Comparison of ENCODE assay signal across 9 cellular contexts in genomic region chr3:71109241-71109976, GRCh38.
DNase-seq lines count a peak whose midpoint lies in the region; ATAC-seq and TF ChIP-seq lines count a peak whose summit lies in the region.
"Had no signal": no experiment of that assay in that cellular context is flagged by ENCODE, and none has a peak within 500 bp of the region (broad histone marks: within the 10 kb centered on the region; RNA-seq: fewer than 3 reads in every experiment).

No MANE protein-coding gene starts in this region.

- POLR2A ChIA-PET in activated CD4-positive, alpha-beta memory T cell treated with anti-CD3 and anti-CD28 coated beads for 36 hours (lab: Charles Lee): interaction anchor here (0.9 to 1.0 kb wide), 2 partner anchors 11 to 45 kb away, joined by 3 read pairs; no protein-coding TSS in a partner anchor
- POLR2A ChIA-PET in activated CD4-positive, alpha-beta memory T cell treated with anti-CD3 and anti-CD28 coated beads, Interleukin-2, amount 10 ng/mL, durations not matched to agents 7 days and 5 days (lab: Charles Lee): interaction anchor here (1.0 kb wide), 1 partner anchor 19 kb away, joined by 3 read pairs; no protein-coding TSS in a partner anchor

- ATAC-seq in activated T-helper 17 cell treated with anti-CD3 and anti-CD28 coated beads, Interleukin-2, amount 50 U/mL, for 72 hours (replicated peaks): peak; percentile 64
- ATAC-seq in gastroesophageal sphincter (peak; percentile 18), HG02678 (IDR thresholded peaks at IDR 0.05; ENCODE audit: unreplicated experiment) (no peak), HG02798 (IDR thresholded peaks at IDR 0.05; ENCODE audit: poor library complexity, unreplicated experiment) (no peak)

- TF ChIP-seq POLR2A in gastroesophageal sphincter (IDR thresholded peaks at IDR 0.05) (no peak), stomach (IDR thresholded peaks at IDR 0.05) (no peak)

- intact Hi-C loops in activated CD4-positive, alpha-beta memory T cell treated with anti-CD3 and anti-CD28 coated beads for 36 hours (cut with micrococcal nuclease): loop anchor here (1.0 kb wide), 2 partner anchors 9 to 20 kb away; no protein-coding TSS in a partner anchor
- intact Hi-C loops in stomach (cut with DNase I; ENCODE audit: low total_unique reads): no loop called here

- H3K4me3 Mint-ChIP-seq in activated CD4-positive, alpha-beta memory T cell treated with anti-CD3 and anti-CD28 coated beads for 36 hours: peak overlapping the region; percentile 38
- no peak overlapping the region for H3K4me3 Mint-ChIP-seq in activated CD4-positive, alpha-beta memory T cell treated with anti-CD3 and anti-CD28 coated beads, Interleukin-2, amount 10 ng/mL, durations not matched to agents 7 days and 5 days
- peak overlapping the region; percentile 68 for H3K4me3 Mint-ChIP-seq in activated T-helper 17 cell treated with anti-CD3 and anti-CD28 coated beads, Interleukin-2, amount 50 U/mL, for 72 hours

- peak overlapping the region in 1 of 2 donors; percentile 3 for H3K4me3 ChIP-seq in gastroesophageal sphincter
- no peak overlapping the region for H3K4me3 ChIP-seq in stomach

- H3K9me3 Mint-ChIP-seq in activated CD4-positive, alpha-beta memory T cell treated with anti-CD3 and anti-CD28 coated beads for 36 hours: no peaks in the 10 kb centered on the region
- H3K9me3 Mint-ChIP-seq in activated CD4-positive, alpha-beta memory T cell treated with anti-CD3 and anti-CD28 coated beads, Interleukin-2, amount 10 ng/mL, durations not matched to agents 7 days and 5 days: no peaks in the 10 kb centered on the region
- H3K9me3 Mint-ChIP-seq in activated T-helper 17 cell treated with anti-CD3 and anti-CD28 coated beads, Interleukin-2, amount 50 U/mL, for 72 hours: no peaks in the 10 kb centered on the region

- H3K27ac ChIP-seq in gastroesophageal sphincter: peak overlapping the region; percentile 77 to 88 (median 81)
- peak overlapping the region in 4 of 5 donors; percentile 11 to 84 (median 70) for H3K27ac ChIP-seq in stomach

- TF ChIP-seq CTCF in gastroesophageal sphincter (IDR thresholded peaks at IDR 0.05): no peak
- TF ChIP-seq CTCF in stomach (IDR thresholded peaks at IDR 0.05): no peak

- no peaks in the 10 kb centered on the region for H3K9me3 ChIP-seq in gastroesophageal sphincter
- no peaks in the 10 kb centered on the region for H3K9me3 ChIP-seq in stomach

- H3K4me1 Mint-ChIP-seq in activated CD4-positive, alpha-beta memory T cell treated with anti-CD3 and anti-CD28 coated beads for 36 hours (ENCODE audit: low read depth): peaks cover 84% of the 10 kb centered on the region
- peaks cover 45% of the 10 kb centered on the region for H3K4me1 Mint-ChIP-seq in activated CD4-positive, alpha-beta memory T cell treated with anti-CD3 and anti-CD28 coated beads, Interleukin-2, amount 10 ng/mL, durations not matched to agents 7 days and 5 days
- peaks cover 57% of the 10 kb centered on the region for H3K4me1 Mint-ChIP-seq in activated T-helper 17 cell treated with anti-CD3 and anti-CD28 coated beads, Interleukin-2, amount 50 U/mL, for 72 hours

- H3K27me3 Mint-ChIP-seq in activated CD4-positive, alpha-beta memory T cell treated with anti-CD3 and anti-CD28 coated beads for 36 hours: no peaks in the 10 kb centered on the region
- no peaks in the 10 kb centered on the region for H3K27me3 Mint-ChIP-seq in activated CD4-positive, alpha-beta memory T cell treated with anti-CD3 and anti-CD28 coated beads, Interleukin-2, amount 10 ng/mL, durations not matched to agents 7 days and 5 days
- no peaks in the 10 kb centered on the region for H3K27me3 Mint-ChIP-seq in activated T-helper 17 cell treated with anti-CD3 and anti-CD28 coated beads, Interleukin-2, amount 50 U/mL, for 72 hours

- peaks cover 33 to 100% (median 33%) of the 10 kb centered on the region in 3 donors for H3K4me1 ChIP-seq in gastroesophageal sphincter
- H3K4me1 ChIP-seq in stomach: peaks cover 33 to 98% (median 67%) of the 10 kb centered on the region in 4 donors

- CTCF ChIA-PET in activated CD4-positive, alpha-beta memory T cell treated with anti-CD3 and anti-CD28 coated beads for 36 hours (lab: Charles Lee): interaction anchor here (1.5 kb wide), 1 partner anchor 13 kb away, joined by 4 read pairs; no protein-coding TSS in a partner anchor
- CTCF ChIA-PET in activated CD4-positive, alpha-beta memory T cell treated with anti-CD3 and anti-CD28 coated beads, Interleukin-2, amount 10 ng/mL, durations not matched to agents 7 days and 5 days (lab: Charles Lee): no interaction called here

- TF ChIP-seq EP300 in gastroesophageal sphincter (IDR thresholded peaks at IDR 0.05): no peak
- TF ChIP-seq EP300 in stomach (IDR thresholded peaks at IDR 0.05): no peak

- no peak for DNase-seq in activated CD4-positive, alpha-beta memory T cell treated with anti-CD3 and anti-CD28 coated beads for 36 hours
- DNase-seq in activated CD4-positive, alpha-beta memory T cell treated with anti-CD3 and anti-CD28 coated beads, Interleukin-2, amount 10 ng/mL, durations not matched to agents 7 days and 5 days: no peak
- DNase-seq in stomach: no peak
- DNase-seq in SKM-1 (lab: John Stamatoyannopoulos, UW; ENCODE audit: unreplicated experiment): no peak
- DNase-seq: activated naive CD4-positive, alpha-beta T cell had no signal

- peaks cover 0 to 16% of the 10 kb centered on the region in 2 donors for H3K36me3 ChIP-seq in gastroesophageal sphincter
- H3K36me3 ChIP-seq in stomach: peaks cover 10 to 49% (median 22%) of the 10 kb centered on the region in 4 donors

- WGBS in gastroesophageal sphincter (ENCODE audit: low coverage in 1 of 2), 2 donors: 37 to 40% methylated on average over 5 to 8 of the region's 8 CpGs
- 53 to 73% (median 62%) methylated on average over 8 of the region's 8 CpGs for whole genome bisulfite sequencing in stomach, 5 donors

- peak overlapping the region; percentile 73 for H3K27ac Mint-ChIP-seq in activated CD4-positive, alpha-beta memory T cell treated with anti-CD3 and anti-CD28 coated beads for 36 hours
- no peak overlapping the region for H3K27ac Mint-ChIP-seq in activated CD4-positive, alpha-beta memory T cell treated with anti-CD3 and anti-CD28 coated beads, Interleukin-2, amount 10 ng/mL, durations not matched to agents 7 days and 5 days
- H3K27ac Mint-ChIP-seq in activated T-helper 17 cell treated with anti-CD3 and anti-CD28 coated beads, Interleukin-2, amount 50 U/mL, for 72 hours: peak overlapping the region; percentile 78

- peaks cover 58% of the 10 kb centered on the region for H3K36me3 Mint-ChIP-seq in activated CD4-positive, alpha-beta memory T cell treated with anti-CD3 and anti-CD28 coated beads for 36 hours
- peaks cover 61% of the 10 kb centered on the region for H3K36me3 Mint-ChIP-seq in activated CD4-positive, alpha-beta memory T cell treated with anti-CD3 and anti-CD28 coated beads, Interleukin-2, amount 10 ng/mL, durations not matched to agents 7 days and 5 days (ENCODE audit: low read depth)
- peaks cover 92% of the 10 kb centered on the region for H3K36me3 Mint-ChIP-seq in activated T-helper 17 cell treated with anti-CD3 and anti-CD28 coated beads, Interleukin-2, amount 50 U/mL, for 72 hours (ENCODE audit: low read depth)

- no peaks in the 10 kb centered on the region for H3K27me3 ChIP-seq in gastroesophageal sphincter
- no peaks in the 10 kb centered on the region for H3K27me3 ChIP-seq in stomach

Comparison
In these comparisons a context has a peak if more than half of its experiments do, and no peak if none do; other contexts are left out.
1. ATAC-seq: peak in activated T-helper 17 cell treated with anti-CD3 and anti-CD28 coated beads, Interleukin-2, amount 50 U/mL, for 72 hours (single experiment) and gastroesophageal sphincter (single experiment); none in HG02678 (single experiment) and HG02798 (single experiment).